Comparison of ENCODE assay signal across 8 cellular contexts in the genomic region with DNA sequence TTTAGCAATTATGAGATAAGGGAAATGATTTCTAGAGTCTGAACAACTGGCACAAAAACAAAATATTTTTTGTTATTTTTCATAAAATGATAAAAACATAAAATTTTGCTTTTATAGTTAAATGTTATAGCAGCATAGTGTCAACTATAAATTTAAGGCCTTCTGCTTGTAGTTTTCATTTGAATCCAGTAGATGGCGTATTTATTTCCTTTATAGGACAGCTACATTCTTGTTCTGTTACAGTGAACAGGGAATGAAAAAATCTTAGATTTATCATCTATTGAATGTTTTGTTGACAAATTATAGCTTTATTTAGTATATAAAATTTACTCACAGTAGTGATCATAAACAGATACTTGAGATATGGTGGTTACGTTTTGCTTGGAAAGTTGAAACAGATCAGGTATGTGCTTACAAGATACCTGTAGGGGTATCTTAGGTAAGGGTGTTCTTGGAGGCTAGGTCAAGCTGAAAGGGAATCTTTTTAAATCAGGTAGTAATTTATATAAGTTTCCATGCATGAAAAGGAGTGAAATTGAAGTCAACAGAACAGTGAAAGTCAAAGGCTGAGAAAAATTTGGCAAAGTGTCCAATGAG.
A peak's percentile ranks its signal among the peaks of the same experiment; 100 is the strongest.
DNase-seq lines count a peak whose midpoint lies in the region; ATAC-seq, FAIRE-seq and TF ChIP-seq lines count a peak whose summit lies in the region.

No MANE protein-coding gene starts in this region.

- no peaks in the 10 kb centered on the region for H3K9me2 ChIP-seq in HCT116 (ENCODE audit: insufficient read depth)

- H3K27me3 Mint-ChIP-seq in activated naive CD8-positive, alpha-beta T cell treated with anti-CD3 and anti-CD28 coated beads for 36 hours = no peaks in the 10 kb centered on the region

- no peak overlapping the region for H4K5ac ChIP-seq in mesendoderm (ENCODE audit: low read length)

- ATAC-seq in GM18499 (IDR thresholded peaks at IDR 0.05; ENCODE audit: insufficient read depth, unreplicated experiment) (peak; percentile 78), HCT116 (no peak), GM12878 (peak; percentile 73)

- H2AFZ ChIP-seq in HCT116 (ENCODE audit: low read depth, low read length, poor library complexity, severe bottlenecking) (no peak overlapping the region), GM12878 (ENCODE audit: control insufficient read depth, low read depth, low read length) (no peak overlapping the region)

- peak; percentile 52 for FAIRE-seq in GM12878 (lab: Jason Lieb, UNC)

- no peak overlapping the region for H2BK120ac ChIP-seq in mesendoderm (ENCODE audit: low read depth, low read length)

- H4K8ac ChIP-seq in mesendoderm (ENCODE audit: low read depth, low read length) = no peak overlapping the region

- H4K20me1 ChIP-seq in HCT116 (ENCODE audit: insufficient read depth) (no peaks in the 10 kb centered on the region), GM12878 (ENCODE audit: control insufficient read depth, insufficient read depth) (no peaks in the 10 kb centered on the region)

- no peak overlapping the region for H3K4me3 Mint-ChIP-seq in activated naive CD8-positive, alpha-beta T cell treated with anti-CD3 and anti-CD28 coated beads for 36 hours

- intact Hi-C loops in HCT116 (cut with micrococcal nuclease) = no loop called here
- intact Hi-C loops in GM12878 (cut with micrococcal nuclease; ENCODE audit: unreplicated experiment) = loop anchor here (10.0 kb wide), 2 partner anchors 287 to 457 kb away; no protein-coding TSS in a partner anchor

- H3K4ac ChIP-seq in mesendoderm (ENCODE audit: low read depth, low read length) = no peak overlapping the region

- no peak overlapping the region for H3K23ac ChIP-seq in mesendoderm (ENCODE audit: low read length)

- no peaks in the 10 kb centered on the region for H3K36me3 Mint-ChIP-seq in activated naive CD8-positive, alpha-beta T cell treated with anti-CD3 and anti-CD28 coated beads for 36 hours

- H3K9ac ChIP-seq in HCT116 (ENCODE audit: low read length) (no peak overlapping the region), GM12878 (ENCODE audit: control insufficient read depth, insufficient read depth, low read length) (no peak overlapping the region), mesendoderm (ENCODE audit: low read length) (no peak overlapping the region)

- POLR2A ChIA-PET in HCT116 (lab: Charles Lee) (no interaction called here), GM12878 (lab: Charles Lee) (interaction anchor here (1.0 kb wide), 1 partner anchor 582 kb away, joined by 3 read pairs; no protein-coding TSS in a partner anchor)

- H3K27ac Mint-ChIP-seq in activated naive CD8-positive, alpha-beta T cell treated with anti-CD3 and anti-CD28 coated beads for 36 hours = no peak overlapping the region

- H3K27me3 ChIP-seq in HCT116 (ENCODE audit: insufficient read depth, low read length) = no peaks in the 10 kb centered on the region
- no peaks in the 10 kb centered on the region for H3K27me3 ChIP-seq in GM12878 (replicated peaks in 1 of 2; ENCODE audit: control insufficient read depth in 2 of 2, insufficient read depth in 2 of 2, low read length in 1 of 2)
- no peaks in the 10 kb centered on the region for H3K27me3 ChIP-seq in mesendoderm (ENCODE audit: insufficient read depth, low read length, poor library complexity)

- SMC1A ChIA-PET in GM12878 (lab: Charles Lee; ENCODE audit: uncharacterized antibody, unreplicated experiment) = interaction anchor here (0.7 to 1.7 kb wide), 4 partner anchors 12 to 1049 kb away, joined by 3 to 5 read pairs (median 4); no protein-coding TSS in a partner anchor

- no peaks in the 10 kb centered on the region for H3K4me1 ChIP-seq in HCT116 (ENCODE audit: control insufficient read depth in 1 of 2, insufficient read depth in 2 of 2, low read length in 2 of 2)
- no peaks in the 10 kb centered on the region for H3K4me1 ChIP-seq in GM12878 (ENCODE audit: control insufficient read depth, insufficient read depth, low read length)
- no peaks in the 10 kb centered on the region for H3K4me1 ChIP-seq in mesendoderm (ENCODE audit: control insufficient read depth, low read depth, low read length)

- BruUV-seq in HCT116 (replicated peaks; lab: Mats Ljungman, UMichigan) (no TSS peak), GM12878 (replicated peaks; lab: Mats Ljungman, UMichigan) (no TSS peak)

- DNase-seq in HCT116 (ENCODE audit: low read depth, low spot score) = peak; percentile 10
- DNase-seq in NAMALWA (ENCODE audit: low spot score) = peak; percentile 46
- DNase-seq in GM12878 (ENCODE audit: low read depth, low spot score) = no peak
- DNase-seq in mesendoderm = peak; percentile 13
- DNase-seq in 8988T = no peak
- no peak for DNase-seq in activated gamma-delta T cell (lab: John Stamatoyannopoulos, UW)
- DNase-seq in activated naive CD8-positive, alpha-beta T cell treated with anti-CD3 and anti-CD28 coated beads for 36 hours = no peak

- no peaks in the 10 kb centered on the region for H3K36me3 ChIP-seq in HCT116 (ENCODE audit: control insufficient read depth in 1 of 2, insufficient read depth in 2 of 2, low read length in 2 of 2)
- H3K36me3 ChIP-seq in GM12878 (ENCODE audit: control insufficient read depth in 2 of 2, insufficient read depth in 2 of 2, low read length in 1 of 2) = no peaks in the 10 kb centered on the region
- H3K36me3 ChIP-seq in mesendoderm (ENCODE audit: control insufficient read depth, insufficient read depth, low read length) = no peaks in the 10 kb centered on the region

- no peak overlapping the region for H3K56ac ChIP-seq in mesendoderm (ENCODE audit: low read length)

- H2BK15ac ChIP-seq in mesendoderm (replicated peaks; ENCODE audit: low read depth) = no peak overlapping the region

- no peaks in the 10 kb centered on the region for H3K9me3 Mint-ChIP-seq in activated naive CD8-positive, alpha-beta T cell treated with anti-CD3 and anti-CD28 coated beads for 36 hours

- 0% methylated on average over 2 of the region's 2 CpGs for WGBS in GM12878 (ENCODE audit: insufficient coverage, insufficient replicate concordance, low lambda C conversion rate, missing lambda C conversion rate)
- no CpG with 5 or more reads among the region's 2 CpGs for WGBS in mesendoderm (ENCODE audit: extremely low coverage, insufficient coverage, low lambda C conversion rate)

- peak; percentile 28; the same call in 1 of the 2 replicates for TF ChIP-seq RAD21 in HCT116 (IDR thresholded peaks at IDR 0.05; ENCODE audit: low read depth)
- peak; percentile 48 for TF ChIP-seq RAD21 in GM12878 (IDR thresholded peaks at IDR 0.05; ENCODE audit: insufficient read depth, low read depth, low read length)

- H2BK5ac ChIP-seq in mesendoderm (ENCODE audit: low read length) = no peak overlapping the region

- TF ChIP-seq EP300 in GM12878 (IDR thresholded peaks at IDR 0.05; ENCODE audit: borderline replicate concordance in 1 of 2, control insufficient read depth in 1 of 2, low read depth in 2 of 2, low read length in 2 of 2) = no peak

- no peak for TF ChIP-seq POLR2A in HCT116 (IDR thresholded peaks at IDR 0.05; ENCODE audit: borderline replicate concordance, extremely low read depth, insufficient read depth, insufficient read length)
- TF ChIP-seq POLR2A in GM12878 (IDR thresholded peaks at IDR 0.05; ENCODE audit: low read depth, low read length) = no peak

- H3K4me1 Mint-ChIP-seq in activated naive CD8-positive, alpha-beta T cell treated with anti-CD3 and anti-CD28 coated beads for 36 hours = no peaks in the 10 kb centered on the region

- H2AK5ac ChIP-seq in mesendoderm (ENCODE audit: low read length) = no peak overlapping the region

- RAD21 ChIA-PET in HCT116 (lab: Charles Lee; ENCODE audit: low non-redundant PET in 1 of 2, low total read pairs in 2 of 2, uncharacterized antibody in 2 of 2, unreplicated experiment in 2 of 2) (no interaction called here), GM12878 (lab: Charles Lee; ENCODE audit: unreplicated experiment) (interaction anchor here (0.6 kb wide), 1 partner anchor 29 kb away, joined by 3 read pairs; no protein-coding TSS in a partner anchor)

- in situ Hi-C loops in GM12878 (cut with MboI) = no loop called here

- CTCF ChIA-PET in HCT116 (lab: Charles Lee) (interaction anchor here (0.9 kb wide), 1 partner anchor 10 kb away, joined by 3 read pairs; no protein-coding TSS in a partner anchor), GM12878 (lab: Yijun Ruan, JAX) (interaction anchor here (0.7 to 1.2 kb wide), 6 partner anchors 13 to 470 kb away, joined by 3 to 4 read pairs (median 3); no protein-coding TSS in a partner anchor)

- TF ChIP-seq CTCF in HCT116 (IDR thresholded peaks at IDR 0.05 in 2 of 3, conservative IDR thresholded peaks at IDR 0.05 in 1 of 3; ENCODE audit: borderline replicate concordance in 1 of 3, insufficient read depth in 1 of 3, low read depth in 2 of 3, low read length in 2 of 3) (peak in 2 of 3 experiments; percentile 14 to 54; a peak in 3 of 6 replicates), GM12878 (IDR thresholded peaks at IDR 0.05 in 2 of 3, conservative IDR thresholded peaks at IDR 0.05 in 1 of 3; ENCODE audit: control insufficient read depth in 2 of 3, extremely low read depth in 1 of 3, insufficient read depth in 1 of 3, low read depth in 3 of 3, low read length in 3 of 3) (peak; percentile 34 to 41 (median 37); a peak in 4 of 6 replicates)

- no peaks in the 10 kb centered on the region for H3K9me3 ChIP-seq in HCT116 (ENCODE audit: control insufficient read depth in 1 of 2, insufficient read depth in 1 of 2, low read depth in 1 of 2, low read length in 2 of 2)
- H3K9me3 ChIP-seq in GM12878 (replicated peaks; ENCODE audit: control insufficient read depth, insufficient read depth, low read length) = no peaks in the 10 kb centered on the region

- H3K4me3 ChIP-seq in HCT116 (replicated peaks in 1 of 2; ENCODE audit: low read depth in 1 of 2, low read length in 2 of 2) = no peak overlapping the region
- no peak overlapping the region for H3K4me3 ChIP-seq in GM12878
- H3K4me3 ChIP-seq in mesendoderm (ENCODE audit: low read length) = no peak overlapping the region

- H3K4me2 ChIP-seq in HCT116 (ENCODE audit: low read length) (no peak overlapping the region), GM12878 (ENCODE audit: control insufficient read depth, insufficient read depth) (no peak overlapping the region), mesendoderm (ENCODE audit: low read length) (no peak overlapping the region)

- no peak overlapping the region for H3K18ac ChIP-seq in mesendoderm (ENCODE audit: low read length)

- no peaks in the 10 kb centered on the region for H3K79me2 ChIP-seq in HCT116 (ENCODE audit: insufficient read depth, low read length)
- no peaks in the 10 kb centered on the region for H3K79me2 ChIP-seq in GM12878 (ENCODE audit: control insufficient read depth, insufficient read depth, low read length)
- H3K79me2 ChIP-seq in mesendoderm (ENCODE audit: control insufficient read depth, insufficient read depth, low read length) = no peaks in the 10 kb centered on the region

- H3K79me1 ChIP-seq in mesendoderm (ENCODE audit: low read length) = no peaks in the 10 kb centered on the region

- H3K27ac ChIP-seq in HCT116 (ENCODE audit: low read depth, low read length) (no peak overlapping the region), GM12878 (ENCODE audit: control insufficient read depth, insufficient read depth) (no peak overlapping the region), mesendoderm (ENCODE audit: low read depth, low read length) (no peak overlapping the region)

TF ChIP-seq in HCT116, 20 proteins besides CTCF, POLR2A, EP300 and RAD21 (continues in another document):
- TF ChIP-seq ZFX (IDR thresholded peaks at IDR 0.05) = no peak

Comparison
In these comparisons a context has a peak if more than half of its experiments do, and no peak if none do; other contexts are left out.
1. DNase-seq: peak in HCT116 (single experiment), NAMALWA (single experiment) and mesendoderm (single experiment); none in GM12878 (single experiment), 8988T (single experiment), activated gamma-delta T cell (single experiment) and activated naive CD8-positive, alpha-beta T cell treated with anti-CD3 and anti-CD28 coated beads for 36 hours (single experiment).